In the genomic region with DNA sequence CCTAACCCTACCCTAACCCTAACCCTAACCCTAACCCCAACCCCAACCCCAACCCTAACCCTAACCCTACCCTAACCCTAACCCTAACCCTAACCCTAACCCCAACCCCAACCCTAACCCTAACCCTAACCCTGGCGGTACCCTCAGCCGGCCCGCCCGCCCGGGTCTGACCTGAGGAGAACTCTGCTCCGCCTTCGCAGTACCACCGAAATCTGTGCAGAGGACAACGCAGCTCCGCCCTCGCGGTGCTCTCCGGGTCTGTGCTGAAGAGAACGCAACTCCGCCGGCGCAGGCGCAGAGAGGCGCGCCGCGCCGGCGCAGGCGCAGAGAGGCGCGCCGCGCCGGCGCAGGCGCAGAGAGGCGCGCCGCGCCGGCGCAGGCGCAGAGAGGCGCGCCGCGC, we compare ENCODE assay signal across 2 cellular contexts. TPM values are rescaled to one million over a fixed set of nuclear protein-coding genes. Genes with fewer than 3 reads are reported as not detected.
"Had no signal": no experiment of that assay in that cellular context is flagged by ENCODE, and none has a peak within 500 bp of the region (broad histone marks: within the 10 kb centered on the region; RNA-seq: fewer than 3 reads in every experiment).

No MANE protein-coding gene starts in this region.

RNA-seq across cellular contexts. Expression of gene IQSEC3, which starts 56.1 kb away (rescaled TPM):
- total RNA-seq: chondrocyte, endothelial cell of umbilical vein had no signal
- polyA plus RNA-seq: endothelial cell of umbilical vein had no signal
